Comparison of ENCODE assay signal across 1 cellular context in the genomic region with DNA sequence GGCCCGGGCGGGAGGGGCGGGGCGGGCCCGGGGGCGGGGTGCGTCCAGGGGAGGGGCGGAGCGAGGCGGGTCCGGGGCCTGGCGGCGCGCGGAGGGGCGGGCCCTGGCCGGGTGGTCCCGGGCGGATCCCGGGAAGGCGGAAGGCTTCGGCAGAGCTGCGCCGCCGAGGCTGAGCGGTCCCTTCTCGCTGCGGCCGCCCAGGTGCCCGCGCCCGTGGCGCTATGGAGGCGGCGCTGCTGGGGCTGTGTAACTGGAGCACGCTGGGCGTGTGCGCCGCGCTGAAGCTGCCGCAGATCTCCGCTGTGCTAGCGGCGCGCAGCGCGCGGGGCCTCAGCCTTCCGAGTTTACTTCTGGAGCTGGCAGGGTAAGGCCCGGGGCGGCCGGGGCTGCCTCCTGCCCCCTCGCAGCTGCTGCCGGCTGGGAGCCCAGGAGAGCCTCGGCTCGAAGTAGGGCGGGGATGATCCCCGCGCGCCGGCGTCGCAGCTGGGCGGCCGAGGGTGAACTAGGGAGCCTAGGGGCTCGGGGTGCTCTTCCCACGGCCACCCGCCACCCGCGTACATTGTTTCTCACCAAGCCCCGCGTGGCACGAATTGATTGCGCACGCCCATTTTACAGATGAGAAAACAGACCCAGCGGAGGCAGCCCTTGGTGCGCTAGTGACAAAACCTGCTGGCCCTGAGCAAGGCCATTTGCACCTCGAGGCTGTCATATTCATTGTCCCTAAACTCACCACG.
TF ChIP-seq lines count a peak whose summit lies in the region.

SLC66A3 (plus strand) TSS at position 142 of the 734 bp plus-strand sequence; CDS start at position 222, 80 bp downstream.

TF ChIP-seq in HEK293, 187 proteins besides CTCF, POLR2A, EP300 and RAD21 (continued from another document and continues in another):
- TF ChIP-seq, protein P1, sequence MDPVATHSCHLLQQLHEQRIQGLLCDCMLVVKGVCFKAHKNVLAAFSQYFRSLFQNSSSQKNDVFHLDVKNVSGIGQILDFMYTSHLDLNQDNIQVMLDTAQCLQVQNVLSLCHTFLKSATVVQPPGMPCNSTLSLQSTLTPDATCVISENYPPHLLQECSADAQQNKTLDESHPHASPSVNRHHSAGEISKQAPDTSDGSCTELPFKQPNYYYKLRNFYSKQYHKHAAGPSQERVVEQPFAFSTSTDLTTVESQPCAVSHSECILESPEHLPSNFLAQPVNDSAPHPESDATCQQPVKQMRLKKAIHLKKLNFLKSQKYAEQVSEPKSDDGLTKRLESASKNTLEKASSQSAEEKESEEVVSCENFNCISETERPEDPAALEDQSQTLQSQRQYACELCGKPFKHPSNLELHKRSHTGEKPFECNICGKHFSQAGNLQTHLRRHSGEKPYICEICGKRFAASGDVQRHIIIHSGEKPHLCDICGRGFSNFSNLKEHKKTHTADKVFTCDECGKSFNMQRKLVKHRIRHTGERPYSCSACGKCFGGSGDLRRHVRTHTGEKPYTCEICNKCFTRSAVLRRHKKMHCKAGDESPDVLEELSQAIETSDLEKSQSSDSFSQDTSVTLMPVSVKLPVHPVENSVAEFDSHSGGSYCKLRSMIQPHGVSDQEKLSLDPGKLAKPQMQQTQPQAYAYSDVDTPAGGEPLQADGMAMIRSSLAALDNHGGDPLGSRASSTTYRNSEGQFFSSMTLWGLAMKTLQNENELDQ (tag by site-specific recombination; IDR thresholded peaks at IDR 0.05; ENCODE audit: low read depth), result no peak
- peak; percentile 57; the same call in 1 of the 2 replicates for TF ChIP-seq ZNF76 (tag by site-specific recombination; IDR thresholded peaks at IDR 0.05; ENCODE audit: borderline replicate concordance, low read depth)
- TF ChIP-seq, protein P2, sequence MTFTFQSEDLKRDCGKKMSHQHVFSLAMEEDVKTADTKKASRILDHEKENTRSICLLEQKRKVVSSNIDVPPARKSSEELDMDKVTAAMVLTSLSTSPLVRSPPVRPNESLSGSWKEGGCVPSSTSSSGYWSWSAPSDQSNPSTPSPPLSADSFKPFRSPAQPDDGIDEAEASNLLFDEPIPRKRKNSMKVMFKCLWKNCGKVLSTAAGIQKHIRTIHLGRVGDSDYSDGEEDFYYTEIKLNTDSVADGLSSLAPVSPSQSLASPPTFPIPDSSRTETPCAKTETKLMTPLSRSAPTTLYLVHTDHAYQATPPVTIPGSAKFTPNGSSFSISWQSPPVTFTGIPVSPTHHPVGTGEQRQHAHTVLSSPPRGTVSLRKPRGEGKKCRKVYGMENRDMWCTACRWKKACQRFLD (tag by site-specific recombination; IDR thresholded peaks at IDR 0.05), result no peak
- no peak for TF ChIP-seq ZNF426 (tag by site-specific recombination; IDR thresholded peaks at IDR 0.05)
- no peak for TF ChIP-seq ZNF157 (tag by site-specific recombination; IDR thresholded peaks at IDR 0.05)
- no peak for TF ChIP-seq TCF7L2 (IDR thresholded peaks at IDR 0.05; ENCODE audit: borderline replicate concordance, low read depth, low read length)
- TF ChIP-seq ZNF324 (tag by site-specific recombination; IDR thresholded peaks at IDR 0.05), result no peak
- no peak for TF ChIP-seq YY1 (tag by site-specific recombination; IDR thresholded peaks at IDR 0.05)
- no peak for TF ChIP-seq REPIN1 (tag by site-specific recombination; IDR thresholded peaks at IDR 0.05; ENCODE audit: low read depth)
- TF ChIP-seq OSR2 (tag by site-specific recombination; IDR thresholded peaks at IDR 0.05), result no peak
- no peak for TF ChIP-seq ZNF776 (tag by site-specific recombination; IDR thresholded peaks at IDR 0.05; ENCODE audit: borderline replicate concordance)
- TF ChIP-seq TSHZ1 (tag by site-specific recombination; IDR thresholded peaks at IDR 0.05; ENCODE audit: borderline replicate concordance), result no peak
- no peak for TF ChIP-seq ZNF214 (tag by site-specific recombination; IDR thresholded peaks at IDR 0.05; ENCODE audit: borderline replicate concordance)
- TF ChIP-seq ZNF341 (tag by site-specific recombination; IDR thresholded peaks at IDR 0.05; ENCODE audit: low read depth), result peak; percentile 53
- TF ChIP-seq ZNF266 (tag by site-specific recombination; IDR thresholded peaks at IDR 0.05; ENCODE audit: low read depth), result no peak
- no peak for TF ChIP-seq ZNF24 (tag by site-specific recombination; IDR thresholded peaks at IDR 0.05)
- TF ChIP-seq KLF17 (tag by site-specific recombination; IDR thresholded peaks at IDR 0.05), result no peak
- TF ChIP-seq ZNF184 (tag by site-specific recombination; IDR thresholded peaks at IDR 0.05), result no peak
- no peak for TF ChIP-seq ZNF175 (tag by site-specific recombination; IDR thresholded peaks at IDR 0.05)
- no peak for TF ChIP-seq ZNF560 (tag by site-specific recombination; IDR thresholded peaks at IDR 0.05; ENCODE audit: borderline replicate concordance)
- no peak for TF ChIP-seq ZSCAN23 (tag by site-specific recombination; IDR thresholded peaks at IDR 0.05)
- TF ChIP-seq ZBTB1 (tag by site-specific recombination; IDR thresholded peaks at IDR 0.05), result no peak
- TF ChIP-seq, protein P3, sequence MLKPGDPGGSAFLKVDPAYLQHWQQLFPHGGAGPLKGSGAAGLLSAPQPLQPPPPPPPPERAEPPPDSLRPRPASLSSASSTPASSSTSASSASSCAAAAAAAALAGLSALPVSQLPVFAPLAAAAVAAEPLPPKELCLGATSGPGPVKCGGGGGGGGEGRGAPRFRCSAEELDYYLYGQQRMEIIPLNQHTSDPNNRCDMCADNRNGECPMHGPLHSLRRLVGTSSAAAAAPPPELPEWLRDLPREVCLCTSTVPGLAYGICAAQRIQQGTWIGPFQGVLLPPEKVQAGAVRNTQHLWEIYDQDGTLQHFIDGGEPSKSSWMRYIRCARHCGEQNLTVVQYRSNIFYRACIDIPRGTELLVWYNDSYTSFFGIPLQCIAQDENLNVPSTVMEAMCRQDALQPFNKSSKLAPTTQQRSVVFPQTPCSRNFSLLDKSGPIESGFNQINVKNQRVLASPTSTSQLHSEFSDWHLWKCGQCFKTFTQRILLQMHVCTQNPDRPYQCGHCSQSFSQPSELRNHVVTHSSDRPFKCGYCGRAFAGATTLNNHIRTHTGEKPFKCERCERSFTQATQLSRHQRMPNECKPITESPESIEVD (tag by site-specific recombination; IDR thresholded peaks at IDR 0.05), result no peak
- TF ChIP-seq HIC1 (tag by site-specific recombination; IDR thresholded peaks at IDR 0.05), result 0 out of 2 replicates have a peak, but pooled peaks have one; percentile 21
- TF ChIP-seq SP3 (tag by site-specific recombination; IDR thresholded peaks at IDR 0.05), result peak; percentile 21; the same call in 1 of the 2 replicates
- peak; percentile 92 for TF ChIP-seq ZBTB20 (tag by site-specific recombination; IDR thresholded peaks at IDR 0.05)
- no peak for TF ChIP-seq ZBTB7A (tag by site-specific recombination; IDR thresholded peaks at IDR 0.05; ENCODE audit: low read depth)
- TF ChIP-seq ZSCAN30 (tag by site-specific recombination; IDR thresholded peaks at IDR 0.05), result 0 out of 2 replicates have a peak, but pooled peaks have one; percentile 49
- 0 out of 2 replicates have a peak, but pooled peaks have one; percentile 42 for TF ChIP-seq ZNF121 (tag by site-specific recombination; IDR thresholded peaks at IDR 0.05)
- TF ChIP-seq, protein P4, sequence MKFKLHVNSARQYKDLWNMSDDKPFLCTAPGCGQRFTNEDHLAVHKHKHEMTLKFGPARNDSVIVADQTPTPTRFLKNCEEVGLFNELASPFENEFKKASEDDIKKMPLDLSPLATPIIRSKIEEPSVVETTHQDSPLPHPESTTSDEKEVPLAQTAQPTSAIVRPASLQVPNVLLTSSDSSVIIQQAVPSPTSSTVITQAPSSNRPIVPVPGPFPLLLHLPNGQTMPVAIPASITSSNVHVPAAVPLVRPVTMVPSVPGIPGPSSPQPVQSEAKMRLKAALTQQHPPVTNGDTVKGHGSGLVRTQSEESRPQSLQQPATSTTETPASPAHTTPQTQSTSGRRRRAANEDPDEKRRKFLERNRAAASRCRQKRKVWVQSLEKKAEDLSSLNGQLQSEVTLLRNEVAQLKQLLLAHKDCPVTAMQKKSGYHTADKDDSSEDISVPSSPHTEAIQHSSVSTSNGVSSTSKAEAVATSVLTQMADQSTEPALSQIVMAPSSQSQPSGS (tag by site-specific recombination; IDR thresholded peaks at IDR 0.05; ENCODE audit: low read depth), result no peak
- TF ChIP-seq KLF8 (tag by site-specific recombination; IDR thresholded peaks at IDR 0.05), result peak; percentile 13; the same call in 1 of the 2 replicates
- TF ChIP-seq, protein P5, sequence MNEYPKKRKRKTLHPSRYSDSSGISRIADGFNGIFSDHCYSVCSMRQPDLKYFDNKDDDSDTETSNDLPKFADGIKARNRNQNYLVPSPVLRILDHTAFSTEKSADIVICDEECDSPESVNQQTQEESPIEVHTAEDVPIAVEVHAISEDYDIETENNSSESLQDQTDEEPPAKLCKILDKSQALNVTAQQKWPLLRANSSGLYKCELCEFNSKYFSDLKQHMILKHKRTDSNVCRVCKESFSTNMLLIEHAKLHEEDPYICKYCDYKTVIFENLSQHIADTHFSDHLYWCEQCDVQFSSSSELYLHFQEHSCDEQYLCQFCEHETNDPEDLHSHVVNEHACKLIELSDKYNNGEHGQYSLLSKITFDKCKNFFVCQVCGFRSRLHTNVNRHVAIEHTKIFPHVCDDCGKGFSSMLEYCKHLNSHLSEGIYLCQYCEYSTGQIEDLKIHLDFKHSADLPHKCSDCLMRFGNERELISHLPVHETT (tag by site-specific recombination; IDR thresholded peaks at IDR 0.05), result no peak
- TF ChIP-seq, protein P6, sequence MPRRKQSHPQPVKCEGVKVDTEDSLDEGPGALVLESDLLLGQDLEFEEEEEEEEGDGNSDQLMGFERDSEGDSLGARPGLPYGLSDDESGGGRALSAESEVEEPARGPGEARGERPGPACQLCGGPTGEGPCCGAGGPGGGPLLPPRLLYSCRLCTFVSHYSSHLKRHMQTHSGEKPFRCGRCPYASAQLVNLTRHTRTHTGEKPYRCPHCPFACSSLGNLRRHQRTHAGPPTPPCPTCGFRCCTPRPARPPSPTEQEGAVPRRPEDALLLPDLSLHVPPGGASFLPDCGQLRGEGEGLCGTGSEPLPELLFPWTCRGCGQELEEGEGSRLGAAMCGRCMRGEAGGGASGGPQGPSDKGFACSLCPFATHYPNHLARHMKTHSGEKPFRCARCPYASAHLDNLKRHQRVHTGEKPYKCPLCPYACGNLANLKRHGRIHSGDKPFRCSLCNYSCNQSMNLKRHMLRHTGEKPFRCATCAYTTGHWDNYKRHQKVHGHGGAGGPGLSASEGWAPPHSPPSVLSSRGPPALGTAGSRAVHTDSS (tag by site-specific recombination; IDR thresholded peaks at IDR 0.05), result no peak
- no peak for TF ChIP-seq KLF7 (tag by site-specific recombination; IDR thresholded peaks at IDR 0.05; ENCODE audit: borderline replicate concordance)
- TF ChIP-seq ZNF692 (tag by site-specific recombination; IDR thresholded peaks at IDR 0.05), result 0 out of 2 replicates have a peak, but pooled peaks have one; percentile 26
- no peak for TF ChIP-seq ZNF677 (tag by site-specific recombination; IDR thresholded peaks at IDR 0.05)
- no peak for TF ChIP-seq ZNF202 (tag by site-specific recombination; IDR thresholded peaks at IDR 0.05; ENCODE audit: borderline replicate concordance)
- TF ChIP-seq ZNF211 (tag by site-specific recombination; IDR thresholded peaks at IDR 0.05; ENCODE audit: low read depth), result no peak
- peak; percentile 89 for TF ChIP-seq ZIC2 (tag by site-specific recombination; IDR thresholded peaks at IDR 0.05)
